Comparison of ENCODE assay signal across 8 cellular contexts in the genomic region with DNA sequence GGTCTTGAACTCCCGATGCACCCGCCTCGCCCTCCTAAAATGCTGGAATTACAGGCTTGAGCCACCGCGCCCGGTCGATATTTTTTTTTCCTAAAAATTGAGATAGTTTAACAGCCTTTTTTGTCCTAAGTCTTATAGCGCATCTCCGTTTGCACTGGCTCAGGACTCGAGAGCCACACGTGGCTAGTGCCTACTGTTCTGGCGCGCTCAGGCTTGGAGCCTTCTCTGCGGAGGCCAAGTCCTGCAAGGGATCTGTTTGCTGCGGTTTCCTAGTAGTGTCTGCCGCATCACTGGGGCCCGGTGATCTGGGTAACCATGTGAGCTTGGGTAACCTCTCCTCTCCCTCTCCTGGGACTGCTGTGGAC. TPM values are rescaled to one million over a fixed set of nuclear protein-coding genes. Genes with fewer than 3 reads are reported as not detected.
DNase-seq lines count a peak whose midpoint lies in the region; ATAC-seq, FAIRE-seq and TF ChIP-seq lines count a peak whose summit lies in the region.

No MANE protein-coding gene starts in this region.

- H3K36me3 ChIP-seq in A673 (ENCODE audit: insufficient read depth, low read length, poor library complexity, severe bottlenecking) (peaks cover 32% of the 10 kb centered on the region), K562 (ENCODE audit: control insufficient read depth, insufficient read depth, low read length) (peaks cover 47% of the 10 kb centered on the region), left lung (peaks cover 0 to 42% of the 10 kb centered on the region in 2 donors), tibial nerve (peaks cover 0 to 49% (median 5%) of the 10 kb centered on the region in 3 donors)

- H3K27ac ChIP-seq in A673 (ENCODE audit: low read depth, low read length, poor library complexity, severe bottlenecking) (peak overlapping the region; percentile 96), HL-60 (replicated peaks) (no peak overlapping the region), K562 (ENCODE audit: extremely low read depth, low read depth, low read length) (peak overlapping the region; percentile 83), left lung (peak overlapping the region; percentile 91 to 98), tibial nerve (peak overlapping the region; percentile 92 to 96 (median 94))

- intact Hi-C loops in A673 (cut with micrococcal nuclease; ENCODE audit: unreplicated experiment), result no loop called here
- intact Hi-C loops in K562 (cut with micrococcal nuclease), result no loop called here
- intact Hi-C loops in left lung (cut with DNase I), result loop anchor here in 1 of 2 donors (10.0 kb wide), 1 partner anchor 135 kb away; the partner anchor contains the start of gene NPPA

- H3K9me3 ChIP-seq in A673 (ENCODE audit: low read depth, low read length, poor library complexity, severe bottlenecking) (no peaks in the 10 kb centered on the region), K562 (replicated peaks; ENCODE audit: control insufficient read depth, insufficient read depth, low read depth, low read length) (no peaks in the 10 kb centered on the region), left lung (no peaks in the 10 kb centered on the region), tibial nerve (no peaks in the 10 kb centered on the region)

- TF ChIP-seq EP300 in K562 (IDR thresholded peaks at IDR 0.05; ENCODE audit: low read length) (no peak), tibial nerve (IDR thresholded peaks at IDR 0.05) (no peak)

- no peak for TF ChIP-seq RAD21 in K562 (CRISPR knock-in tag; conservative IDR thresholded peaks at IDR 0.05 in 1 of 2, IDR thresholded peaks at IDR 0.05 in 1 of 2)

- peak overlapping the region; percentile 65 for H2AFZ ChIP-seq in K562 (ENCODE audit: low read depth, low read length)

- H3K9ac ChIP-seq in K562 (ENCODE audit: insufficient read depth in 1 of 2, low read depth in 2 of 2, low read length in 2 of 2), result peak overlapping the region; percentile 88 to 93

- in situ Hi-C loops in K562 (cut with MboI), result no loop called here

- ATAC-seq in K562 (peak; percentile 2), left lung (peak; percentile 24)

- peak overlapping the region; percentile 90 for H3K4me2 ChIP-seq in K562 (ENCODE audit: insufficient read depth, low read length)

- WGBS in K562 (ENCODE audit: insufficient coverage, low coverage, missing lambda C conversion rate), result 55% methylated on average over 17 of the region's 17 CpGs
- WGBS in tibial nerve, 2 donors, result 50 to 53% methylated on average over 17 of the region's 17 CpGs

- peaks cover 7% of the 10 kb centered on the region for H3K9me1 ChIP-seq in K562 (ENCODE audit: control insufficient read depth, insufficient read depth, low read length)

- BruUV-seq in A673 (replicated peaks; lab: Mats Ljungman, UMichigan) (no TSS peak), K562 (replicated peaks; lab: Mats Ljungman, UMichigan) (no TSS peak)

- POLR2A ChIA-PET in A673 (lab: Charles Lee; ENCODE audit: low non-redundant PET), result interaction anchor here (0.5 kb wide), 1 partner anchor 72 kb away, joined by 5 read pairs; no protein-coding TSS in a partner anchor
- POLR2A ChIA-PET in K562 (lab: Yijun Ruan, JAX), result interaction anchor here (0.7 to 8.1 kb wide), 4 partner anchors 12 to 70 kb away, joined by 3 to 141 read pairs (median 6); no protein-coding TSS in a partner anchor

- peaks cover 26% of the 10 kb centered on the region for H3K4me1 ChIP-seq in A673 (ENCODE audit: insufficient read depth, low read length, poor library complexity, severe bottlenecking)
- peaks cover 38 to 45% of the 10 kb centered on the region in 2 experiments for H3K4me1 ChIP-seq in K562 (replicated peaks in 1 of 2; ENCODE audit: control insufficient read depth in 2 of 2, insufficient read depth in 2 of 2, low read length in 2 of 2)
- H3K4me1 ChIP-seq in left lung, result peaks cover 14 to 59% of the 10 kb centered on the region in 2 donors
- peaks cover 0 to 45% (median 13%) of the 10 kb centered on the region in 4 donors for H3K4me1 ChIP-seq in tibial nerve

- TF ChIP-seq CTCF in A673 (conservative IDR thresholded peaks at IDR 0.05; ENCODE audit: low read depth, low read length) (no peak), HL-60 (IDR thresholded peaks at IDR 0.05; ENCODE audit: insufficient read depth, low read length) (no peak), K562 (IDR thresholded peaks at IDR 0.05 in 2 of 3, conservative IDR thresholded peaks at IDR 0.05 in 1 of 3; ENCODE audit: insufficient read depth in 2 of 3, low read depth in 1 of 3, low read length in 3 of 3) (no peak), left lung (IDR thresholded peaks at IDR 0.05) (no peak), tibial nerve (IDR thresholded peaks at IDR 0.05) (no peak)

- TF ChIP-seq POLR2A in K562 (conservative IDR thresholded peaks at IDR 0.05) (no peak), tibial nerve (IDR thresholded peaks at IDR 0.05) (no peak)

- CTCF ChIA-PET in A673 (lab: Charles Lee), result no interaction called here
- CTCF ChIA-PET in K562 (lab: Yijun Ruan, JAX; ENCODE audit: low intra/inter-chr PET ratio), result no interaction called here

- H4K20me1 ChIP-seq in K562 (replicated peaks; ENCODE audit: control insufficient read depth, insufficient read depth, low read length), result peaks cover 14% of the 10 kb centered on the region

- H3K27me3 ChIP-seq in A673 (replicated peaks; ENCODE audit: insufficient read depth, low read depth, low read length, poor library complexity) (no peaks in the 10 kb centered on the region), HL-60 (ENCODE audit: insufficient read depth, poor library complexity, severe bottlenecking) (no peaks in the 10 kb centered on the region), K562 (ENCODE audit: control insufficient read depth in 2 of 2, insufficient read depth in 2 of 2, low read length in 2 of 2) (no peaks in the 10 kb centered on the region), left lung (no peaks in the 10 kb centered on the region), tibial nerve (no peaks in the 10 kb centered on the region)

- FAIRE-seq in K562 (lab: Jason Lieb, UNC), result no peak

- H3K4me3 ChIP-seq in A673 (ENCODE audit: low read depth, low read length, poor library complexity, severe bottlenecking) (peak overlapping the region; percentile 92), HL-60 (replicated peaks; ENCODE audit: insufficient read depth, low read length) (peak overlapping the region; percentile 95), K562 (no peak overlapping the region), left lung (peak overlapping the region; percentile 89 to 92), tibial nerve (peak overlapping the region; percentile 73 to 85 (median 76))

- peaks cover 41% of the 10 kb centered on the region for H3K79me2 ChIP-seq in K562 (ENCODE audit: control insufficient read depth, insufficient read depth, low read length)

- DNase-seq in A673 (ENCODE audit: low spot score), result peak; percentile 21
- DNase-seq in HL-60 (ENCODE audit: low read depth in 1 of 2, low spot score in 1 of 2), result no peak
- DNase-seq in K562 (ENCODE audit: extremely low read depth in 1 of 4, low spot score in 3 of 4), result no peak
- no peak for DNase-seq in left lung
- peak in 1 of 2 donors; percentile 17 for DNase-seq in tibial nerve (ENCODE audit: low spot score in 2 of 2)
- DNase-seq in SKM-1 treated with dmso at 0.1 percent for 144 hours (lab: John Stamatoyannopoulos, UW; ENCODE audit: unreplicated experiment), result no peak
- no peak for DNase-seq in NCI-H187 treated with DMSO at 0.1 percent for 48 hours (lab: John Stamatoyannopoulos, UW)
- DNase-seq in GM03348 (ENCODE audit: low spot score), result no peak

RNA-seq across cellular contexts. Expression of gene MFN2, which starts 0.8 kb away (rescaled TPM):
- 157 and 160 TPM in 2 replicates for total RNA-seq in A673 (2021)
- 133 and 181 TPM in 2 replicates for total RNA-seq in K562 (2011; cell fraction: chromatin; rRNA removed; ENCODE audit: low replicate concordance)
- 106 and 110 TPM in 2 replicates for total RNA-seq in K562 (2011; cell fraction: nucleolus; rRNA removed)
- 88.2 and 107 TPM in 2 replicates for total RNA-seq in K562 (2011; cell fraction: nucleoplasm; rRNA removed)
- total RNA-seq in K562 (2014; rRNA removed), result 95.4 and 108 TPM in 2 replicates
- 87.1 and 109 TPM in 2 replicates for total RNA-seq in K562 (2014; rRNA removed; fragmentation: Illumina TruSeq; extraction: Trizol)
- total RNA-seq in K562 (2015; rRNA removed; fragmentation: Illumina TruSeq; extraction: Trizol), result 79.6 and 82.9 TPM in 2 replicates
- total RNA-seq in K562 (2021), result 147 and 158 TPM in 2 replicates
- polyA plus RNA-seq in K562 (2011; rRNA removed), result 83.4 and 112 TPM in 2 replicates
- polyA plus RNA-seq in K562 (2011; cell fraction: cytosol; rRNA removed), result 74.2 and 81.7 TPM in 2 replicates
- 185 and 193 TPM in 2 replicates for polyA plus RNA-seq in K562 (2011; cell fraction: nucleus; rRNA removed)
- 74.5 and 123 TPM in 2 replicates for polyA plus RNA-seq in K562 (2012)
- 139 and 165 TPM in 2 replicates for polyA plus RNA-seq in K562 (2014; fragmentation: Illumina TruSeq; extraction: Trizol)
- polyA plus RNA-seq in K562 (2014; fragmentation: Nextera tagmentation; extraction: Ambion mirVana), result 10 to 100 TPM; 10.5 to 14.0 TPM
- polyA plus RNA-seq in K562 (2014; rRNA removed), result 94.6 and 99.9 TPM in 2 replicates
- 105 and 127 TPM in 2 replicates for polyA minus RNA-seq in K562 (2011; rRNA and poly(A)+ RNA removed)
- 52.3 and 57.5 TPM in 2 replicates for polyA minus RNA-seq in K562 (2011; cell fraction: cytosol; rRNA and poly(A)+ RNA removed)
- polyA minus RNA-seq in K562 (2011; cell fraction: nucleus; rRNA and poly(A)+ RNA removed), result 38.1 and 91.4 TPM in 2 replicates
- 10 to 100 TPM; 75.4 to 82.0 TPM for total RNA-seq in left lung
- 10 to 100 TPM; 53.8 to 71.6 (median 58.7) TPM for total RNA-seq in tibial nerve

RNA-seq across cellular contexts. Expression of gene MIIP, which starts 39.9 kb away (rescaled TPM):
- total RNA-seq in A673 (2021), result 43.8 and 45.9 TPM in 2 replicates
- total RNA-seq in K562 (2011; cell fraction: chromatin; rRNA removed; ENCODE audit: low replicate concordance), result 73.6 and 259 TPM in 2 replicates
- total RNA-seq in K562 (2011; cell fraction: nucleolus; rRNA removed), result 259 and 285 TPM in 2 replicates
- total RNA-seq in K562 (2011; cell fraction: nucleoplasm; rRNA removed), result 145 and 161 TPM in 2 replicates
- total RNA-seq in K562 (2014; rRNA removed), result 117 and 131 TPM in 2 replicates
- total RNA-seq in K562 (2014; rRNA removed; fragmentation: Illumina TruSeq; extraction: Trizol), result 11.8 and 17.2 TPM in 2 replicates
- 50.7 and 55.6 TPM in 2 replicates for total RNA-seq in K562 (2015; rRNA removed; fragmentation: Illumina TruSeq; extraction: Trizol)
- 92.8 and 102 TPM in 2 replicates for total RNA-seq in K562 (2021)
- 48.3 and 113 TPM in 2 replicates for polyA plus RNA-seq in K562 (2011; rRNA removed)
- polyA plus RNA-seq in K562 (2011; cell fraction: cytosol; rRNA removed), result 79.2 and 124 TPM in 2 replicates
- 514 and 538 TPM in 2 replicates for polyA plus RNA-seq in K562 (2011; cell fraction: nucleus; rRNA removed)
- polyA plus RNA-seq in K562 (2012), result 79.3 and 134 TPM in 2 replicates
- 30.8 and 57.5 TPM in 2 replicates for polyA plus RNA-seq in K562 (2014; fragmentation: Illumina TruSeq; extraction: Trizol)
- polyA plus RNA-seq in K562 (2014; fragmentation: Nextera tagmentation; extraction: Ambion mirVana), result 1 to 10 TPM; 2.5 to 5.1 TPM
- polyA plus RNA-seq in K562 (2014; rRNA removed), result 105 and 108 TPM in 2 replicates
- polyA minus RNA-seq in K562 (2011; rRNA and poly(A)+ RNA removed), result 15.8 and 16.2 TPM in 2 replicates
- polyA minus RNA-seq in K562 (2011; cell fraction: cytosol; rRNA and poly(A)+ RNA removed), result 26.3 and 43.2 TPM in 2 replicates
- 54.1 and 78.2 TPM in 2 replicates for polyA minus RNA-seq in K562 (2011; cell fraction: nucleus; rRNA and poly(A)+ RNA removed)
- total RNA-seq in left lung, result 10 to 100 TPM; 26.8 to 42.3 TPM
- 10 to 100 TPM; 53.3 to 95.4 (median 67.1) TPM for total RNA-seq in tibial nerve

RNA-seq across cellular contexts. Expression of gene PLOD1, which starts 44.9 kb away (rescaled TPM):
- total RNA-seq in A673 (2021), result 94.8 and 103 TPM in 2 replicates
- total RNA-seq in K562 (2011; cell fraction: chromatin; rRNA removed; ENCODE audit: low replicate concordance), result 140 and 357 TPM in 2 replicates
- total RNA-seq in K562 (2011; cell fraction: nucleolus; rRNA removed), result 408 and 448 TPM in 2 replicates
- 258 and 294 TPM in 2 replicates for total RNA-seq in K562 (2011; cell fraction: nucleoplasm; rRNA removed)
- 58.5 and 81.4 TPM in 2 replicates for total RNA-seq in K562 (2014; rRNA removed)
- total RNA-seq in K562 (2014; rRNA removed; fragmentation: Illumina TruSeq; extraction: Trizol), result 30.7 and 41.6 TPM in 2 replicates
- 49.6 and 51.6 TPM in 2 replicates for total RNA-seq in K562 (2015; rRNA removed; fragmentation: Illumina TruSeq; extraction: Trizol)
- total RNA-seq in K562 (2021), result 90.8 and 92.9 TPM in 2 replicates
- polyA plus RNA-seq in K562 (2011; rRNA removed), result 80.2 and 156 TPM in 2 replicates
- polyA plus RNA-seq in K562 (2011; cell fraction: cytosol; rRNA removed), result 160 and 179 TPM in 2 replicates
- polyA plus RNA-seq in K562 (2011; cell fraction: nucleus; rRNA removed), result 178 and 231 TPM in 2 replicates
- polyA plus RNA-seq in K562 (2012), result 112 and 129 TPM in 2 replicates
- polyA plus RNA-seq in K562 (2014; fragmentation: Illumina TruSeq; extraction: Trizol), result 76.9 and 83.7 TPM in 2 replicates
- polyA plus RNA-seq in K562 (2014; fragmentation: Nextera tagmentation; extraction: Ambion mirVana), result 10 to 100 TPM; 16.6 to 27.1 TPM
- 52.7 and 70.2 TPM in 2 replicates for polyA plus RNA-seq in K562 (2014; rRNA removed)
- 77.2 and 82.6 TPM in 2 replicates for polyA minus RNA-seq in K562 (2011; rRNA and poly(A)+ RNA removed)
- 127 and 153 TPM in 2 replicates for polyA minus RNA-seq in K562 (2011; cell fraction: cytosol; rRNA and poly(A)+ RNA removed)
- polyA minus RNA-seq in K562 (2011; cell fraction: nucleus; rRNA and poly(A)+ RNA removed), result 55.1 and 85.3 TPM in 2 replicates
- 100 to 1,000 TPM; 114 to 159 TPM for total RNA-seq in left lung
- 10 to 100 TPM; 52.8 to 87.9 (median 64.0) TPM for total RNA-seq in tibial nerve

RNA-seq across cellular contexts. Expression of gene KIAA2013, which starts 53.2 kb away (rescaled TPM):
- 52.4 and 53.4 TPM in 2 replicates for total RNA-seq in A673 (2021)
- 23.5 and 87.3 TPM in 2 replicates for total RNA-seq in K562 (2011; cell fraction: chromatin; rRNA removed; ENCODE audit: low replicate concordance)
- 116 and 137 TPM in 2 replicates for total RNA-seq in K562 (2011; cell fraction: nucleolus; rRNA removed)
- 76.4 and 80.1 TPM in 2 replicates for total RNA-seq in K562 (2011; cell fraction: nucleoplasm; rRNA removed)
- 55.0 and 62.5 TPM in 2 replicates for total RNA-seq in K562 (2014; rRNA removed)
- total RNA-seq in K562 (2014; rRNA removed; fragmentation: Illumina TruSeq; extraction: Trizol), result 10.8 and 12.9 TPM in 2 replicates
- total RNA-seq in K562 (2015; rRNA removed; fragmentation: Illumina TruSeq; extraction: Trizol), result 36.8 TPM in 2 replicates
- total RNA-seq in K562 (2021), result 57.1 and 57.6 TPM in 2 replicates
- polyA plus RNA-seq in K562 (2011; rRNA removed), result 38.8 and 61.3 TPM in 2 replicates
- 106 and 197 TPM in 2 replicates for polyA plus RNA-seq in K562 (2011; cell fraction: cytosol; rRNA removed)
- polyA plus RNA-seq in K562 (2011; cell fraction: nucleus; rRNA removed), result 47.0 and 58.8 TPM in 2 replicates
- polyA plus RNA-seq in K562 (2012), result 35.0 and 51.2 TPM in 2 replicates
- polyA plus RNA-seq in K562 (2014; fragmentation: Illumina TruSeq; extraction: Trizol), result 21.8 and 34.4 TPM in 2 replicates
- 1 to 10 TPM; 2.2 to 3.0 TPM for polyA plus RNA-seq in K562 (2014; fragmentation: Nextera tagmentation; extraction: Ambion mirVana)
- 50.7 and 56.7 TPM in 2 replicates for polyA plus RNA-seq in K562 (2014; rRNA removed)
- polyA minus RNA-seq in K562 (2011; rRNA and poly(A)+ RNA removed), result 23.2 and 34.4 TPM in 2 replicates
- polyA minus RNA-seq in K562 (2011; cell fraction: cytosol; rRNA and poly(A)+ RNA removed), result 47.3 and 62.2 TPM in 2 replicates
- polyA minus RNA-seq in K562 (2011; cell fraction: nucleus; rRNA and poly(A)+ RNA removed), result 14.8 and 25.5 TPM in 2 replicates
- total RNA-seq in left lung, result 10 to 100 TPM; 42.9 to 43.3 TPM
- total RNA-seq in tibial nerve, result 10 to 100 TPM; 50.0 to 73.7 (median 55.6) TPM
